Comparison of ENCODE assay signal across 1 cellular context in the genomic region with DNA sequence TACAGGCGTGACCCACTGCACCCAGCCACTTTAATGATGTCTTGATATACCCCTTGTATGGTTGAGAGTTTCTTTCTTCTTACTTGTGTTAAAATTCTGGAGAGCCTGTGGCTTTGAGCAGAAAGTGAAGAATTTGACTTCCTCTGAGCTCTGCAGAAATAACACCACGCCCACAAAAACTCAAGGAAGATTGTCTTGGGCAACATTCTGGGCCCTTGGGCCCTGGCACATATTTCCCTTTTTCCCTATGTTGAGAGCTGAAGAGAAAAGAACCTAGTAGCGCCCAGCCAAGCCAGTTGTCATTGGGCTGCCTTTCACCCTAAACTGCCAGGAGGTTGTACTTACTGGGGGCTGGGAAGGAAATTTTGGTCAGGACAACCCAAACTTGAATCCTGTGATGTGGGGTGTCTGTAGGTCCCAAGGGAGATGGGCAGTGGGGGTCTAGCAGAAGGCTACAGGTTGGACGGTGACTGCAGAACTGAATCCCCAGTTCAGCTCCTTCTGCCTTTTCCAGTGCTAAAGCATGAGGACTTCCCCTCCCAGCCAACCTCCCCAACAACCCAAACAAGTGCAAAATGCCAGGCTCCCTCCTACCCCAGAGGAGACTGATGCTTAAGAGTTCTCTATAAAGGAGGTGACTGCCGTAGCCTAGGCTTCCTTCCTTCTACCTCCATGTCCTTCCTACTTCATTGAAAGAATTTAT.
TF ChIP-seq lines count a peak whose summit lies in the region.

No MANE protein-coding gene starts in this region.

TF ChIP-seq in K562, 482 proteins besides CTCF, POLR2A, EP300 and RAD21:
- TF ChIP-seq ZNF324 (CRISPR knock-in tag; IDR thresholded peaks at IDR 0.05) = no peak
- no peak for TF ChIP-seq ZNF561 (CRISPR knock-in tag; conservative IDR thresholded peaks at IDR 0.05)
- TF ChIP-seq TCF3 (CRISPR knock-in tag; IDR thresholded peaks at IDR 0.05) = no peak
- peak; percentile 25 for TF ChIP-seq EWSR1 (IDR thresholded peaks at IDR 0.05; ENCODE audit: borderline replicate concordance, low read depth, partially characterized antibody)
